Comparison of ENCODE assay signal across 1 cellular context in genomic region chr9:133463234-133463863, GRCh38.
TF ChIP-seq lines count a peak whose summit lies in the region.

No MANE protein-coding gene starts in this region.

TF ChIP-seq in GM12878, 131 proteins besides CTCF, POLR2A, EP300 and RAD21:
- TF ChIP-seq SKIL (IDR thresholded peaks at IDR 0.05; ENCODE audit: low read depth, poor library complexity, severe bottlenecking) (no peak), ESRRA (IDR thresholded peaks at IDR 0.05; ENCODE audit: low read length) (no peak), CEBPB (IDR thresholded peaks at IDR 0.05; ENCODE audit: borderline replicate concordance in 1 of 2, low read depth in 2 of 2, low read length in 2 of 2) (no peak), ZNF274 (IDR thresholded peaks at IDR 0.05; ENCODE audit: insufficient read depth, insufficient read length) (no peak), ZBED1 (IDR thresholded peaks at IDR 0.05; ENCODE audit: borderline replicate concordance) (no peak), E2F4 (IDR thresholded peaks at IDR 0.05; ENCODE audit: low read depth, low read length) (no peak), WRNIP1 (IDR thresholded peaks at IDR 0.05; ENCODE audit: borderline replicate concordance, low read depth, low read length) (no peak), NR2C1 (IDR thresholded peaks at IDR 0.05) (no peak), NRF1 (conservative IDR thresholded peaks at IDR 0.05; ENCODE audit: low read depth, low read length) (no peak), CBX3 (IDR thresholded peaks at IDR 0.05; ENCODE audit: borderline replicate concordance, low read depth) (no peak), ZBTB11 (CRISPR knock-in tag; IDR thresholded peaks at IDR 0.05) (no peak), EGR1 (IDR thresholded peaks at IDR 0.05; ENCODE audit: borderline replicate concordance in 1 of 2, low read depth in 2 of 2, low read length in 2 of 2) (no peak), ZNF622 (IDR thresholded peaks at IDR 0.05) (no peak), RELA (IDR thresholded peaks at IDR 0.05; ENCODE audit: borderline replicate concordance, partially characterized antibody) (no peak)
- TF ChIP-seq, protein P1, sequence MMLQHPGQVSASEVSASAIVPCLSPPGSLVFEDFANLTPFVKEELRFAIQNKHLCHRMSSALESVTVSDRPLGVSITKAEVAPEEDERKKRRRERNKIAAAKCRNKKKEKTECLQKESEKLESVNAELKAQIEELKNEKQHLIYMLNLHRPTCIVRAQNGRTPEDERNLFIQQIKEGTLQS (IDR thresholded peaks at IDR 0.05; ENCODE audit: borderline replicate concordance, extremely low read depth, low read depth, low read length) = no peak
